In genomic region chr11:34588023-34588422, GRCh38 we compare ENCODE assay signal across 25 cellular contexts. TPM values are rescaled to one million over a fixed set of nuclear protein-coding genes. Genes with fewer than 3 reads are reported as not detected.
DNase-seq lines count a peak whose midpoint lies in the region; ATAC-seq, FAIRE-seq and TF ChIP-seq lines count a peak whose summit lies in the region.
"Had no signal": no experiment of that assay in that cellular context is flagged by ENCODE, and none has a peak within 500 bp of the region (broad histone marks: within the 10 kb centered on the region; RNA-seq: fewer than 3 reads in every experiment).

No MANE protein-coding gene starts in this region.

- H4K8ac ChIP-seq in trophoblast cell (ENCODE audit: low read depth, low read length), result no peak overlapping the region

- no peaks in the 10 kb centered on the region for H3K27me3 Mint-ChIP-seq in GM23338 (ENCODE audit: insufficient read depth, low read depth, poor library complexity)

- H3F3A ChIP-seq in GM23338 (replicated peaks; ENCODE audit: low read depth), result no peaks in the 10 kb centered on the region

- H3K27ac ChIP-seq in C4-2B (peak overlapping the region; percentile 75; the same call in 1 of the 2 replicates), VCaP (peak overlapping the region; percentile 70; the same call in 1 of the 2 replicates), keratinocyte (ENCODE audit: control insufficient read depth, insufficient read depth, low read length) (no peak overlapping the region), trophoblast cell (ENCODE audit: low read depth, low read length) (no peak overlapping the region), right atrium auricular region (no peak overlapping the region), GM23338 (ENCODE audit: low read depth) (no peak overlapping the region)
- H3K27ac ChIP-seq: GM23248 had no signal

- no peak for ATAC-seq in omental fat pad (ENCODE audit: low FRiP score)
- no peak for ATAC-seq in GM23338
- ATAC-seq: CD8-positive, alpha-beta T cell had no signal

- DNase-seq in keratinocyte (ENCODE audit: low read depth, low spot score) (no peak), trophoblast cell (peak; percentile 27 to 63), GOT3 (lab: John Stamatoyannopoulos, UW) (no peak), right atrium auricular region (ENCODE audit: low spot score) (no peak), omental fat pad (ENCODE audit: low spot score) (no peak), GM23338 (ENCODE audit: low spot score) (no peak)
- DNase-seq: 8988T; C1 segment of cervical spinal cord; Caco-2; CD4-positive, CD25-positive, alpha-beta regulatory T cell; CD8-positive, alpha-beta T cell; DMS 273 treated with DMSO at 0.1 percent for 48 hours; DMS79; GF-D8; GM23248; HFFc6 had no signal

- H3K27ac Mint-ChIP-seq in GM23338, result no peak overlapping the region
- H3K27ac Mint-ChIP-seq: CD4-positive, CD25-positive, alpha-beta regulatory T cell; CD8-positive, alpha-beta T cell; HFFc6 had no signal

- no peaks in the 10 kb centered on the region for H3K9me2 ChIP-seq in GM23338 (ENCODE audit: insufficient read depth)

- no peak overlapping the region for H4K91ac ChIP-seq in trophoblast cell (ENCODE audit: low read depth, low read length)

- H3K9ac ChIP-seq in keratinocyte (ENCODE audit: control insufficient read depth, extremely low read depth, insufficient read depth, low read length), result no peak overlapping the region
- no peak overlapping the region for H3K9ac ChIP-seq in trophoblast cell (ENCODE audit: low read length)
- H3K9ac ChIP-seq: GM23248 had no signal

- peaks cover 9% of the 10 kb centered on the region for H3K9me3 Mint-ChIP-seq in GM23338
- H3K9me3 Mint-ChIP-seq: CD8-positive, alpha-beta T cell had no signal

- no peaks in the 10 kb centered on the region for H3K79me1 ChIP-seq in trophoblast cell (ENCODE audit: low read length)

- no peak overlapping the region for H4K12ac ChIP-seq in trophoblast cell (ENCODE audit: low read depth, low read length)

- H3K4me1 ChIP-seq in keratinocyte (ENCODE audit: control insufficient read depth, extremely low read depth, insufficient read depth, low read length) (peaks cover 24% of the 10 kb centered on the region), trophoblast cell (ENCODE audit: control insufficient read depth in 1 of 2, insufficient read depth in 2 of 2, low read length in 2 of 2) (peaks cover 4 to 5% of the 10 kb centered on the region in 2 experiments), right atrium auricular region (peaks cover 0 to 8% of the 10 kb centered on the region in 2 donors), GM23338 (ENCODE audit: insufficient read depth) (no peaks in the 10 kb centered on the region)

- 0 out of 3 replicates have a peak, but pooled peaks cover 1% of the 10 kb centered on the region for H3K36me3 Mint-ChIP-seq in GM23338 (ENCODE audit: low read depth)
- H3K36me3 Mint-ChIP-seq: CD8-positive, alpha-beta T cell had no signal

- H2AFZ ChIP-seq in keratinocyte (ENCODE audit: control insufficient read depth, low read length), result no peak overlapping the region
- no peak overlapping the region for H2AFZ ChIP-seq in trophoblast cell (ENCODE audit: insufficient read depth, low read length, poor library complexity)
- no peak overlapping the region for H2AFZ ChIP-seq in GM23338
- H2AFZ ChIP-seq: GM23248 had no signal

- WGBS in trophoblast cell (ENCODE audit: extremely low coverage, insufficient coverage, insufficient read length), result no CpG with 5 or more reads among the region's 2 CpGs

- H3K79me2 ChIP-seq in keratinocyte (ENCODE audit: control insufficient read depth, insufficient read depth, low read length), result no peaks in the 10 kb centered on the region
- no peaks in the 10 kb centered on the region for H3K79me2 ChIP-seq in trophoblast cell (ENCODE audit: control insufficient read depth, insufficient read depth, low read length, poor library complexity)
- H3K79me2 ChIP-seq in GM23338 (replicated peaks; ENCODE audit: insufficient read depth), result no peaks in the 10 kb centered on the region

- H3K27me3 ChIP-seq in keratinocyte (ENCODE audit: control insufficient read depth, extremely low read depth, insufficient read depth, low read length) (no peaks in the 10 kb centered on the region), trophoblast cell (ENCODE audit: insufficient read depth, low read length) (no peaks in the 10 kb centered on the region), right atrium auricular region (no peaks in the 10 kb centered on the region), GM23338 (ENCODE audit: insufficient read depth) (no peaks in the 10 kb centered on the region)

- H3K4me3 ChIP-seq in keratinocyte (ENCODE audit: control insufficient read depth in 2 of 3, extremely low read depth in 1 of 3, insufficient read depth in 2 of 3, low read depth in 1 of 3, low read length in 3 of 3) (no peak overlapping the region), trophoblast cell (ENCODE audit: low read depth, low read length) (no peak overlapping the region), right atrium auricular region (no peak overlapping the region), GM23338 (no peak overlapping the region)
- H3K4me3 ChIP-seq: GM23248, HAP-1 had no signal

- FAIRE-seq in keratinocyte (lab: Jason Lieb, UNC), result peak; percentile 56
- FAIRE-seq: D721Med, GM19239, H54 had no signal

- TF ChIP-seq CTCF in C4-2B (conservative IDR thresholded peaks at IDR 0.05), result no peak
- no peak for TF ChIP-seq CTCF in VCaP (conservative IDR thresholded peaks at IDR 0.05)
- TF ChIP-seq CTCF in keratinocyte (optimal IDR thresholded peaks at IDR 0.05 in 1 of 3, IDR thresholded peaks at IDR 0.05 in 1 of 3, conservative IDR thresholded peaks at IDR 0.05 in 1 of 3; ENCODE audit: extremely low read depth in 1 of 3, insufficient read depth in 2 of 3, low read length in 3 of 3), result no peak
- no peak for TF ChIP-seq CTCF in right atrium auricular region (IDR thresholded peaks at IDR 0.05)
- TF ChIP-seq CTCF in omental fat pad (IDR thresholded peaks at IDR 0.05), result no peak
- no peak for TF ChIP-seq CTCF in GM23338 (conservative IDR thresholded peaks at IDR 0.05; ENCODE audit: low read depth in 2 of 2)

- no peaks in the 10 kb centered on the region for H3K9me3 ChIP-seq in keratinocyte (ENCODE audit: control insufficient read depth, low read depth, low read length)
- no peaks in the 10 kb centered on the region for H3K9me3 ChIP-seq in trophoblast cell (ENCODE audit: insufficient read depth, low read depth, low read length)
- H3K9me3 ChIP-seq in right atrium auricular region, result no peaks in the 10 kb centered on the region
- H3K9me3 ChIP-seq: HAP-1 had no signal

- H4K20me1 ChIP-seq in keratinocyte (ENCODE audit: control insufficient read depth, extremely low read depth, insufficient read depth, low read length) (no peaks in the 10 kb centered on the region), GM23338 (replicated peaks; ENCODE audit: insufficient read depth) (no peaks in the 10 kb centered on the region)

- no peaks in the 10 kb centered on the region for H3K9me1 ChIP-seq in keratinocyte (ENCODE audit: control insufficient read depth, extremely low read depth, insufficient read depth, low read length)

- H3K4me3 Mint-ChIP-seq in GM23338, result no peak overlapping the region
- H3K4me3 Mint-ChIP-seq: CD4-positive, CD25-positive, alpha-beta regulatory T cell; CD8-positive, alpha-beta T cell; HFFc6 had no signal

- no peak overlapping the region for H3K18ac ChIP-seq in trophoblast cell (ENCODE audit: low read length)

- no peak overlapping the region for H2BK12ac ChIP-seq in trophoblast cell (ENCODE audit: low read length)

- dilution Hi-C loops in keratinocyte (cut with MboI; ENCODE audit: extremely low pct_ligation_motif_present, low sequenced_read_pairs), result no loop called here

- no peak overlapping the region for H2BK120ac ChIP-seq in trophoblast cell (ENCODE audit: insufficient read depth, low read length, poor library complexity)

- no peak overlapping the region for H2BK5ac ChIP-seq in trophoblast cell (ENCODE audit: low read depth, low read length, poor library complexity)

- H3K4me1 Mint-ChIP-seq in GM23338, result peaks cover 8% of the 10 kb centered on the region; the same call in 2 of the 3 replicates

- H3K4me2 ChIP-seq in keratinocyte (ENCODE audit: control insufficient read depth, extremely low read depth, insufficient read depth, low read depth, low read length) (no peak overlapping the region), trophoblast cell (ENCODE audit: low read length) (no peak overlapping the region), GM23338 (no peak overlapping the region)

- no peak overlapping the region for H2AK5ac ChIP-seq in trophoblast cell (ENCODE audit: low read length)

- H3K36me3 ChIP-seq in keratinocyte (ENCODE audit: control insufficient read depth in 2 of 2, extremely low read depth in 1 of 2, insufficient read depth in 2 of 2, low read length in 2 of 2) (no peaks in the 10 kb centered on the region), trophoblast cell (ENCODE audit: control insufficient read depth in 1 of 2, insufficient read depth in 2 of 2, low read length in 2 of 2) (no peaks in the 10 kb centered on the region), right atrium auricular region (no peaks in the 10 kb centered on the region), GM23338 (ENCODE audit: insufficient read depth) (no peaks in the 10 kb centered on the region)
- H3K36me3 ChIP-seq: HAP-1 had no signal

- H3K4ac ChIP-seq in trophoblast cell (ENCODE audit: low read depth, low read length), result no peak overlapping the region

- H3K23ac ChIP-seq in trophoblast cell (ENCODE audit: low read length), result no peak overlapping the region

- H3K14ac ChIP-seq in trophoblast cell (ENCODE audit: low read length), result no peak overlapping the region

TF ChIP-seq in GM23338, 12 proteins besides CTCF, POLR2A, EP300 and RAD21:
- TF ChIP-seq CREB1 (CRISPR knock-in tag; IDR thresholded peaks at IDR 0.05; ENCODE audit: low read depth) (no peak), NANOG (IDR thresholded peaks at IDR 0.05; ENCODE audit: borderline replicate concordance) (no peak), ZNF331 (CRISPR knock-in tag; IDR thresholded peaks at IDR 0.05; ENCODE audit: low read depth) (no peak), POLR2AphosphoS5 (IDR thresholded peaks at IDR 0.05; ENCODE audit: low read depth) (no peak)
TF ChIP-seq in GM23338: peak in this region for 0.

RNA-seq across cellular contexts. Expression of gene EHF, which starts 32.9 kb away (rescaled TPM):
- polyA plus RNA-seq in keratinocyte (64.1 to 74.7 TPM (median 64.2 TPM) in 3 replicates), GM23338 (2016; fragmentation: Nextera tagmentation; extraction: Ambion mirVana) (not detected in 2 replicates)
- 166 TPM for polyA plus RNA-seq in keratinocyte (2011; ENCODE audit: low read depth)
- polyA plus RNA-seq in keratinocyte (2011; cell fraction: cytosol; rRNA removed), result 35.4 and 44.1 TPM in 2 replicates
- 63.4 and 73.7 TPM in 2 replicates for polyA plus RNA-seq in keratinocyte (2011; cell fraction: nucleus; rRNA removed)
- polyA plus RNA-seq in keratinocyte (2012; ENCODE audit: low replicate concordance), result 46.1 and 56.5 TPM in 2 replicates
- polyA minus RNA-seq in keratinocyte, result 159 to 232 TPM (median 215 TPM) in 3 replicates
- polyA minus RNA-seq in keratinocyte (2011; cell fraction: cytosol; rRNA and poly(A)+ RNA removed), result 70.0 TPM
- 73.6 and 104 TPM in 2 replicates for polyA minus RNA-seq in keratinocyte (2011; cell fraction: nucleus; rRNA and poly(A)+ RNA removed)
- 0.03 and 0.04 TPM in 2 replicates for polyA plus RNA-seq in trophoblast cell (2013)
- total RNA-seq in right atrium auricular region (under 1 TPM in 1 of 2 donors, not detected in 1; 0.78 TPM), omental fat pad (under 1 TPM in 1 of 4 donors, not detected in 3; 0.38 TPM)
- total RNA-seq in GM23338 (2014; rRNA removed; shearing (Covaris generic)), result not detected in 2 replicates
- total RNA-seq: A673; CD4-positive, CD25-positive, alpha-beta regulatory T cell; CD8-positive, alpha-beta T cell; G401; GM23248 had no signal
- polyA plus RNA-seq: BJ; CD4-positive, CD25-positive, alpha-beta regulatory T cell; GM23248 had no signal

Comparison
In these comparisons a context has a peak if more than half of its experiments do, and no peak if none do; other contexts are left out.
1. H3K27ac ChIP-seq: peak in C4-2B (single experiment) and VCaP (single experiment); none in keratinocyte (single experiment), trophoblast cell (single experiment), right atrium auricular region (0 of 2) and GM23338 (single experiment).
2. DNase-seq: peak in trophoblast cell (2 of 2); none in keratinocyte (single experiment), GOT3 (single experiment), right atrium auricular region (single experiment), omental fat pad (single experiment) and GM23338 (single experiment).